In the genomic region with DNA sequence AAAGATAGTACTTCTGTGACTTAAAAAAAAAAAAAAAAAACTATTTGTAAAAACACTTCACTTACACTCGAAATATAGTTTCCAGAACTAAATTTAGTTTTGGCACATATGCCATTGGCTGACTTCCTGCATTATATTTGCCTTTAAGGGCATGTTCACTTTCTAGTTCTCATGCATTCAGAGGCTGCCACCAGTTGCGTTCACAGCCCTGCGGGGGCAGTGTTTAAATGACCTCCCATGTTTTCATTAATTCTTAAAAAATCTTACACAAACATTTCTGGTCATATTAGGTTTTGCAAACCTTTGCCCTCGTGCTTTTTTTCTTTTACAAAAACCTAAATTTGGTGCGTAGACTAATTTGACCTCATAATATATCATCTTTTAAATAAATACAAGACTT, we compare ENCODE assay signal across 2 cellular contexts.
TF ChIP-seq lines count a peak whose summit lies in the region.

No MANE protein-coding gene starts in this region.

TF ChIP-seq in HCT116, 20 proteins besides CTCF, POLR2A, EP300 and RAD21:
- TF ChIP-seq, protein P1, sequence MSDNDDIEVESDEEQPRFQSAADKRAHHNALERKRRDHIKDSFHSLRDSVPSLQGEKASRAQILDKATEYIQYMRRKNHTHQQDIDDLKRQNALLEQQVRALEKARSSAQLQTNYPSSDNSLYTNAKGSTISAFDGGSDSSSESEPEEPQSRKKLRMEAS (IDR thresholded peaks at IDR 0.05): no peak
- TF ChIP-seq POLR2AphosphoS5 (IDR thresholded peaks at IDR 0.05; ENCODE audit: low read depth, low read length) (no peak), YY1 (IDR thresholded peaks at IDR 0.05; ENCODE audit: extremely low read depth, insufficient replicate concordance, low read depth, low read length) (no peak), EZH2 (IDR thresholded peaks at IDR 0.05) (no peak)

TF ChIP-seq in WTC11, 78 proteins besides CTCF, POLR2A, EP300 and RAD21:
- TF ChIP-seq TP53 (CRISPR knock-in tag; IDR thresholded peaks at IDR 0.05): no peak
- no peak for TF ChIP-seq NFE2L1 (CRISPR knock-in tag; IDR thresholded peaks at IDR 0.05)
- TF ChIP-seq CREB1 (CRISPR knock-in tag; IDR thresholded peaks at IDR 0.05): no peak
- no peak for TF ChIP-seq NR3C1 (CRISPR knock-in tag; conservative IDR thresholded peaks at IDR 0.05; ENCODE audit: low read depth)
- TF ChIP-seq IRF2 (CRISPR knock-in tag; IDR thresholded peaks at IDR 0.05; ENCODE audit: borderline replicate concordance, low read depth): no peak
